In the genomic region with DNA sequence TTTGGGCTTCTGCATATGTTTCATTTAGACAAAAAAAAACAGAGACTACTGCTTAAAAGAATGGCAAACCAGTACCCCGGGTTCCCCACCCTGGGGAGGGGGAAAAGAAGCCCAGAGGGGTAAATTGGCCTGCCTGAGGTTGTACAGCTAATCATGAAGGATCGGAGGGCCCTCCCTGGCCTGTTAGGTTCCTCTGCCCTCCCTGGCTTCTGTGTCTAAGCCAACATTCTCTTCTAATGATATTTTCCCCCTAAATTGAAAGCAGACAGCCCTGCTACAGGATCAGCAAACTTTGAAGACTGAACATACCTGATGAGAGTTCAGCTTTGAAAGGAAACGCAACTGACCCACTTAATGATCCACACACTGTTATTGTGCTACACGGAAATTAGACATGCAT, we compare ENCODE assay signal across 13 cellular contexts. TPM values are rescaled to one million over a fixed set of nuclear protein-coding genes. Genes with fewer than 3 reads are reported as not detected.
A peak's percentile ranks its signal among the peaks of the same experiment; 100 is the strongest.
DNase-seq lines count a peak whose midpoint lies in the region; FAIRE-seq and TF ChIP-seq lines count a peak whose summit lies in the region.
"Had no signal": no experiment of that assay in that cellular context is flagged by ENCODE, and none has a peak within 500 bp of the region (broad histone marks: within the 10 kb centered on the region; RNA-seq: fewer than 3 reads in every experiment).

No MANE protein-coding gene starts in this region.

- H3K27me3 ChIP-seq in layer of hippocampus (ENCODE audit: control insufficient read depth, insufficient read depth, low read length): no peaks in the 10 kb centered on the region
- H3K27me3 ChIP-seq in stomach: no peaks in the 10 kb centered on the region
- H3K27me3 ChIP-seq: pancreas had no signal

- intact Hi-C loops in stomach (cut with DNase I; ENCODE audit: low total_unique reads): no loop called here

- TF ChIP-seq POLR2A in stomach (IDR thresholded peaks at IDR 0.05): no peak
- TF ChIP-seq POLR2A in H54 (IDR thresholded peaks at IDR 0.05; ENCODE audit: low read depth, low read length): no peak

- H3K27ac Mint-ChIP-seq in T-helper 2 cell treated with Interferon-gamma antibody and Interleukin-4, amounts not matched to agents 5 μg/mL and 100 μg/mL, for 36 hours: no peak overlapping the region
- H3K27ac Mint-ChIP-seq in activated naive CD8-positive, alpha-beta T cell treated with anti-CD3 and anti-CD28 coated beads for 36 hours: peak overlapping the region; percentile 51

- H3K27me3 Mint-ChIP-seq in T-helper 2 cell treated with Interferon-gamma antibody and Interleukin-4, amounts not matched to agents 5 μg/mL and 100 μg/mL, for 36 hours (ENCODE audit: low read depth): peaks cover 29% of the 10 kb centered on the region
- no peaks in the 10 kb centered on the region for H3K27me3 Mint-ChIP-seq in activated naive CD8-positive, alpha-beta T cell treated with anti-CD3 and anti-CD28 coated beads for 36 hours

- H3K27ac ChIP-seq in layer of hippocampus (ENCODE audit: low read depth, low read length) (peak overlapping the region; percentile 18), stomach (peak overlapping the region in 3 of 5 donors; percentile 19 to 94 (median 89))
- H3K27ac ChIP-seq: 22Rv1, pancreas had no signal

- WGBS in stomach, 5 donors: 71 to 94% (median 80%) methylated on average over 4 of the region's 4 CpGs

- peak overlapping the region; percentile 11 for H3K4me3 Mint-ChIP-seq in T-helper 2 cell treated with Interferon-gamma antibody and Interleukin-4, amounts not matched to agents 5 μg/mL and 100 μg/mL, for 36 hours
- no peak overlapping the region for H3K4me3 Mint-ChIP-seq in activated naive CD8-positive, alpha-beta T cell treated with anti-CD3 and anti-CD28 coated beads for 36 hours

- no peak for TF ChIP-seq CTCF in stomach (IDR thresholded peaks at IDR 0.05)

- no peaks in the 10 kb centered on the region for H3K9me3 Mint-ChIP-seq in T-helper 2 cell treated with Interferon-gamma antibody and Interleukin-4, amounts not matched to agents 5 μg/mL and 100 μg/mL, for 36 hours
- H3K9me3 Mint-ChIP-seq in activated naive CD8-positive, alpha-beta T cell treated with anti-CD3 and anti-CD28 coated beads for 36 hours: no peaks in the 10 kb centered on the region

- no peaks in the 10 kb centered on the region for H3K36me3 Mint-ChIP-seq in T-helper 2 cell treated with Interferon-gamma antibody and Interleukin-4, amounts not matched to agents 5 μg/mL and 100 μg/mL, for 36 hours (ENCODE audit: low read depth)
- H3K36me3 Mint-ChIP-seq in activated naive CD8-positive, alpha-beta T cell treated with anti-CD3 and anti-CD28 coated beads for 36 hours: peaks cover 11% of the 10 kb centered on the region

- no peak for FAIRE-seq in H54 (lab: Jason Lieb, UNC)
- FAIRE-seq: pancreas had no signal

- no peaks in the 10 kb centered on the region for H3K36me3 ChIP-seq in stomach
- H3K36me3 ChIP-seq: pancreas had no signal

- no peaks in the 10 kb centered on the region for H3K9me3 ChIP-seq in stomach
- H3K9me3 ChIP-seq: pancreas had no signal

- no peak for DNase-seq in T-helper 2 cell treated with Interferon-gamma antibody and Interleukin-4, amounts not matched to agents 5 μg/mL and 100 μg/mL, for 36 hours (ENCODE audit: low spot score)
- no peak for DNase-seq in T-helper 2 cell
- DNase-seq in activated naive CD8-positive, alpha-beta T cell treated with anti-CD3 and anti-CD28 coated beads for 36 hours: no peak
- no peak for DNase-seq in stomach
- DNase-seq in HuH-7 (ENCODE audit: low spot score): no peak
- no peak for DNase-seq in H54 (ENCODE audit: insufficient read length, low spot score)
- DNase-seq in AG20443 (ENCODE audit: low spot score): no peak
- DNase-seq: effector CD8-positive, alpha-beta T cell; GDM1; NCI-H82; pancreas had no signal

- H3K4me3 ChIP-seq in stomach: peak overlapping the region; percentile 75 to 83 (median 78)

- peaks cover 41% of the 10 kb centered on the region for H3K4me1 Mint-ChIP-seq in T-helper 2 cell treated with Interferon-gamma antibody and Interleukin-4, amounts not matched to agents 5 μg/mL and 100 μg/mL, for 36 hours (ENCODE audit: low read depth)
- H3K4me1 Mint-ChIP-seq in activated naive CD8-positive, alpha-beta T cell treated with anti-CD3 and anti-CD28 coated beads for 36 hours: peaks cover 55% of the 10 kb centered on the region

- peaks cover 7 to 56% (median 24%) of the 10 kb centered on the region in 4 donors for H3K4me1 ChIP-seq in stomach

- TF ChIP-seq EP300 in stomach (IDR thresholded peaks at IDR 0.05): no peak

RNA-seq across cellular contexts. Expression of a gene that starts 2.5 kb away (rescaled TPM):
- total RNA-seq in activated naive CD8-positive, alpha-beta T cell treated with anti-CD3 and anti-CD28 coated beads for 36 hours: 1 to 10 TPM; 8.9 to 9.7 TPM
- total RNA-seq in stomach: 100 to 1,000 TPM in 1 of 5 donors, 10 to 100 TPM in 2, 1 to 10 TPM in 2; 2.9 to 275 (median 14.1) TPM
- polyA plus RNA-seq in stomach: 1 to 10 TPM; 1.2 to 2.6 (median 2.1) TPM

RNA-seq across cellular contexts. Expression of a gene that starts 56.0 kb away (rescaled TPM):
- total RNA-seq in activated naive CD8-positive, alpha-beta T cell treated with anti-CD3 and anti-CD28 coated beads for 36 hours: 10 to 100 TPM; 14.2 to 14.4 TPM
- total RNA-seq in stomach: 10 to 100 TPM in 3 of 5 donors, 1 to 10 TPM in 2; 5.5 to 39.7 (median 16.1) TPM
- polyA plus RNA-seq in stomach: 10 to 100 TPM; 12.0 to 14.6 (median 13.3) TPM
